8 cellular contexts compared by ENCODE assay signal in genomic region chr12:26831959-26832816, GRCh38.
DNase-seq lines count a peak whose midpoint lies in the region; ATAC-seq and TF ChIP-seq lines count a peak whose summit lies in the region.

No MANE protein-coding gene starts in this region.

- H3K4me1 ChIP-seq in NT2/D1 (ENCODE audit: insufficient read depth, insufficient read length): no peaks in the 10 kb centered on the region
- H3K4me1 ChIP-seq in muscle layer of duodenum (ENCODE audit: control insufficient read depth in 1 of 2, insufficient read depth in 2 of 2, low read length in 2 of 2): peaks cover 0 to 4% of the 10 kb centered on the region in 2 donors

- H3K9me3 ChIP-seq in NT2/D1 (ENCODE audit: insufficient read depth, low read length) (no peaks in the 10 kb centered on the region), muscle layer of duodenum (ENCODE audit: control insufficient read depth in 1 of 2, low read length in 2 of 2) (no peaks in the 10 kb centered on the region)

- H3K27me3 ChIP-seq in NT2/D1 (ENCODE audit: insufficient read depth, insufficient read length) (peaks cover 7% of the 10 kb centered on the region), muscle layer of duodenum (ENCODE audit: low read depth, low read length) (no peaks in the 10 kb centered on the region)

- TF ChIP-seq POLR2A in GM19193 (IDR thresholded peaks at IDR 0.05; ENCODE audit: extremely low read depth, insufficient read depth, insufficient read length) (peak; percentile 80), erythroblast (IDR thresholded peaks at IDR 0.05; ENCODE audit: low read length) (peak; percentile 55)

- ATAC-seq in HG03354 (IDR thresholded peaks at IDR 0.05; ENCODE audit: poor library complexity, severe bottlenecking, unreplicated experiment): peak; percentile 56

- H3K4me3 ChIP-seq in NT2/D1 (ENCODE audit: insufficient read length, low read depth): peak overlapping the region; percentile 95
- H3K4me3 ChIP-seq in muscle layer of duodenum (ENCODE audit: low read depth in 1 of 2, low read length in 2 of 2): peak overlapping the region; percentile 81 to 95

- H3K9ac ChIP-seq in NT2/D1 (ENCODE audit: insufficient read length, low read depth): peak overlapping the region; percentile 96

- H3K27ac ChIP-seq in muscle layer of duodenum (ENCODE audit: low read length): peak overlapping the region; percentile 98

- DNase-seq in C1 segment of cervical spinal cord (lab: John Stamatoyannopoulos, UW): peak in 12 of 14 donors; percentile 30 to 84 (median 68)
- peak; percentile 54 for DNase-seq in NT2/D1 (ENCODE audit: low read depth, low spot score)
- peak; percentile 38 for DNase-seq in activated T-cell treated with anti-CD3 and anti-CD28 coated beads for 4 hours
- DNase-seq in erythroblast (lab: John Stamatoyannopoulos, UW): peak; percentile 86 to 90
- DNase-seq in stimulated activated CD8-positive, alpha-beta memory T cell treated with anti-CD3 and anti-CD28 coated beads, Interleukin-7, amount 100 ng/mL, for 4 hours (ENCODE audit: low read depth in 2 of 2): peak; percentile 36 to 55

- no peaks in the 10 kb centered on the region for H3K36me3 ChIP-seq in NT2/D1 (ENCODE audit: insufficient read depth, insufficient read length, low read length)
- H3K36me3 ChIP-seq in muscle layer of duodenum (ENCODE audit: control insufficient read depth in 1 of 2, insufficient read depth in 2 of 2, low read length in 2 of 2): peaks cover 0 to 5% of the 10 kb centered on the region in 2 donors

Comparison
In these comparisons a context has a peak if more than half of its experiments do, and no peak if none do; other contexts are left out.
1. Peak in every context shown above with its lines: DNase-seq, ATAC-seq, H3K4me3 ChIP-seq and H3K27ac ChIP-seq.
2. DNase-seq: peak in every context shown above with its lines; median percentile 88 in erythroblast; 68 in C1 segment of cervical spinal cord; 54 in NT2/D1; 46 in stimulated activated CD8-positive, alpha-beta memory T cell treated with anti-CD3 and anti-CD28 coated beads, Interleukin-7, amount 100 ng/mL, for 4 hours; 38 in activated T-cell treated with anti-CD3 and anti-CD28 coated beads for 4 hours.